ENCODE assay signal across 1 cellular context in the genomic region with DNA sequence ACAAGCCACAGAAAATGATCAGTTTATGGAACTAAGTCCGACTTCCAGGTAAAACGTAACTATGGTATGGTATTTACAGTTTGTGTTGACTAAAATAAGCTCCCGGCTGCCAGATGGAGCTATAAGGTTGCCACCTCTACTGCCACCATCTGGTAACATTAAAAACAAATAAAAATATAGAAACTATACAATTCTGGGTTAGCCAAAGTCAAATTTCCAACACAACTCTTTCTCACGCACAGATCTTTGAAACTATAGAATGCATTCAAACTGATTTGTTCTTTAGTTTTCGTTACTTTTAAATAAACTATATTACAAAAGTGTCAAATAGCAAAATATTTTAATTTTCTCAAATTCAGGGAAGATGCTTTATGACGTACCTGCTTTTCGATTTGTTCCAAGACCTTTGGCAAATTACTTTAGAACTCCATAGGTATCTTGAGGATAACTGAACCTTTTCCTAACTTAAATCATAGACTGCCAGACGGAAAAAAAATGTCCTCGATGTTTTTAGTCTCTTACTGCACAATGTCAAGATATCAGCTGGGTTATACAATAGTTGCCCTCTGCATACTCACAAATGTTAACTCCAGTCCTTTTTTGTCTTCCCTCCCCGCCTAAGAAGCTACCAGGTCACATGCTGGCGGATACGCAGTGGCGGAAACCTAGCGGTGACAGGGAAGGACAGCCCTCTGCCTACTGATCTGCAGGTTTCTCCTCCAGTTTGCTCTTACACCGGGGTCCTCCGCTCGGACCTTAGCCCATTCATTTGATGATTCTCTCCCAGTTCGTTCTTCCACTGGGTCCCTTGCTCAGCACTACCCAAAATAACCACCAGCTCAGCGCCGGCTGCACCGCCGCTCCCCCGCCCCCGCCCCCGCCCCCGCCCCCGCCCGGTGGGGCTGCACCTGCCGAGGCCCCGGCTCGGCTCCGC.
TF ChIP-seq lines count a peak whose summit lies in the region.

No MANE protein-coding gene starts in this region.

TF ChIP-seq in K562, 482 proteins besides CTCF, POLR2A, EP300 and RAD21 (continued from another document and continues in another):
- TF ChIP-seq ZHX1 (conservative IDR thresholded peaks at IDR 0.05; ENCODE audit: low read length) (no peak), HDAC1 (IDR thresholded peaks at IDR 0.05) (peak in 1 of 2 experiments; percentile 22; a peak in 1 of 4 replicates), HEY1 (CRISPR knock-in tag; IDR thresholded peaks at IDR 0.05; ENCODE audit: borderline replicate concordance) (no peak), SMARCA4 (IDR thresholded peaks at IDR 0.05) (0 out of 2 replicates have a peak, but pooled peaks have one; percentile 22), CHCHD3 (CRISPR knock-in tag; IDR thresholded peaks at IDR 0.05) (no peak), ZBTB40 (IDR thresholded peaks at IDR 0.05) (peak; percentile 38), ZBTB40 (CRISPR knock-in tag; IDR thresholded peaks at IDR 0.05) (no peak), THAP7 (CRISPR knock-in tag; IDR thresholded peaks at IDR 0.05) (no peak), PPARD (CRISPR knock-in tag; IDR thresholded peaks at IDR 0.05) (no peak), PKNOX1 (IDR thresholded peaks at IDR 0.05) (peak; percentile 22; the same call in 1 of the 2 replicates), CREM (IDR thresholded peaks at IDR 0.05; ENCODE audit: low read depth) (peak; percentile 7; the same call in 1 of the 2 replicates), CTBP1 (IDR thresholded peaks at IDR 0.05; ENCODE audit: borderline replicate concordance) (no peak), PHTF2 (CRISPR knock-in tag; IDR thresholded peaks at IDR 0.05) (no peak), SIRT6 (IDR thresholded peaks at IDR 0.05; ENCODE audit: low read depth, low read length) (no peak), YY1 (IDR thresholded peaks at IDR 0.05; ENCODE audit: borderline replicate concordance in 1 of 3, control insufficient read depth in 1 of 3, extremely low read depth in 1 of 3, insufficient read depth in 3 of 3, insufficient read length in 1 of 3, insufficient replicate concordance in 2 of 3, low read depth in 1 of 3, low read length in 2 of 3) (peak in 1 of 3 experiments; percentile 8), POLR2H (tag; IDR thresholded peaks at IDR 0.05; ENCODE audit: low read depth) (0 out of 2 replicates have a peak, but pooled peaks have one; percentile 43), HDAC2 (IDR thresholded peaks at IDR 0.05) (peak; percentile 24; the same call in 1 of the 2 replicates), E2F6 (IDR thresholded peaks at IDR 0.05; ENCODE audit: borderline replicate concordance in 1 of 2, extremely low read depth in 1 of 2, insufficient read depth in 1 of 2, insufficient read length in 1 of 2, low read depth in 1 of 2, low read length in 1 of 2, poor library complexity in 1 of 2, severe bottlenecking in 1 of 2) (peak in 1 of 2 experiments; percentile 38), SMC3 (conservative IDR thresholded peaks at IDR 0.05; ENCODE audit: insufficient read depth, low read depth, low read length) (0 out of 2 replicates have a peak, but pooled peaks have one; percentile 9), BMI1 (IDR thresholded peaks at IDR 0.05; ENCODE audit: low read length) (no peak)
- TF ChIP-seq, protein P1, sequence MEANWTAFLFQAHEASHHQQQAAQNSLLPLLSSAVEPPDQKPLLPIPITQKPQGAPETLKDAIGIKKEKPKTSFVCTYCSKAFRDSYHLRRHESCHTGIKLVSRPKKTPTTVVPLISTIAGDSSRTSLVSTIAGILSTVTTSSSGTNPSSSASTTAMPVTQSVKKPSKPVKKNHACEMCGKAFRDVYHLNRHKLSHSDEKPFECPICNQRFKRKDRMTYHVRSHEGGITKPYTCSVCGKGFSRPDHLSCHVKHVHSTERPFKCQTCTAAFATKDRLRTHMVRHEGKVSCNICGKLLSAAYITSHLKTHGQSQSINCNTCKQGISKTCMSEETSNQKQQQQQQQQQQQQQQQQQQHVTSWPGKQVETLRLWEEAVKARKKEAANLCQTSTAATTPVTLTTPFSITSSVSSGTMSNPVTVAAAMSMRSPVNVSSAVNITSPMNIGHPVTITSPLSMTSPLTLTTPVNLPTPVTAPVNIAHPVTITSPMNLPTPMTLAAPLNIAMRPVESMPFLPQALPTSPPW (CRISPR knock-in tag; IDR thresholded peaks at IDR 0.05), result peak; percentile 86
- TF ChIP-seq, protein P2, sequence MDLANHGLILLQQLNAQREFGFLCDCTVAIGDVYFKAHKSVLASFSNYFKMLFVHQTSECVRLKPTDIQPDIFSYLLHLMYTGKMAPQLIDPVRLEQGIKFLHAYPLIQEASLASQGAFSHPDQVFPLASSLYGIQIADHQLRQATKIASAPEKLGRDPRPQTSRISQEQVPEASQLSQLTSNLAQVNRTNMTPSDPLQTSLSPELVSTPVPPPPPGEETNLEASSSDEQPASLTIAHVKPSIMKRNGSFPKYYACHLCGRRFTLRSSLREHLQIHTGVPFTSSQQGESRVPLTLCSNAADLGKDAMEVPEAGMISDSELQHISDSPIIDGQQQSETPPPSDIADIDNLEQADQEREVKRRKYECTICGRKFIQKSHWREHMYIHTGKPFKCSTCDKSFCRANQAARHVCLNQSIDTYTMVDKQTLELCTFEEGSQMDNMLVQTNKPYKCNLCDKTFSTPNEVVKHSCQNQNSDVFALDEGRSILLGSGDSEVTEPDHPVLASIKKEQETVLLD (IDR thresholded peaks at IDR 0.05), result no peak
- TF ChIP-seq, protein P3, sequence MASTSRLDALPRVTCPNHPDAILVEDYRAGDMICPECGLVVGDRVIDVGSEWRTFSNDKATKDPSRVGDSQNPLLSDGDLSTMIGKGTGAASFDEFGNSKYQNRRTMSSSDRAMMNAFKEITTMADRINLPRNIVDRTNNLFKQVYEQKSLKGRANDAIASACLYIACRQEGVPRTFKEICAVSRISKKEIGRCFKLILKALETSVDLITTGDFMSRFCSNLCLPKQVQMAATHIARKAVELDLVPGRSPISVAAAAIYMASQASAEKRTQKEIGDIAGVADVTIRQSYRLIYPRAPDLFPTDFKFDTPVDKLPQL (IDR thresholded peaks at IDR 0.05; ENCODE audit: extremely low read depth, insufficient read length), result no peak
- TF ChIP-seq, protein P4, sequence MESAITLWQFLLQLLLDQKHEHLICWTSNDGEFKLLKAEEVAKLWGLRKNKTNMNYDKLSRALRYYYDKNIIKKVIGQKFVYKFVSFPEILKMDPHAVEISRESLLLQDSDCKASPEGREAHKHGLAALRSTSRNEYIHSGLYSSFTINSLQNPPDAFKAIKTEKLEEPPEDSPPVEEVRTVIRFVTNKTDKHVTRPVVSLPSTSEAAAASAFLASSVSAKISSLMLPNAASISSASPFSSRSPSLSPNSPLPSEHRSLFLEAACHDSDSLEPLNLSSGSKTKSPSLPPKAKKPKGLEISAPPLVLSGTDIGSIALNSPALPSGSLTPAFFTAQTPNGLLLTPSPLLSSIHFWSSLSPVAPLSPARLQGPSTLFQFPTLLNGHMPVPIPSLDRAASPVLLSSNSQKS (CRISPR knock-in tag; IDR thresholded peaks at IDR 0.05), result no peak
- TF ChIP-seq, protein P5, sequence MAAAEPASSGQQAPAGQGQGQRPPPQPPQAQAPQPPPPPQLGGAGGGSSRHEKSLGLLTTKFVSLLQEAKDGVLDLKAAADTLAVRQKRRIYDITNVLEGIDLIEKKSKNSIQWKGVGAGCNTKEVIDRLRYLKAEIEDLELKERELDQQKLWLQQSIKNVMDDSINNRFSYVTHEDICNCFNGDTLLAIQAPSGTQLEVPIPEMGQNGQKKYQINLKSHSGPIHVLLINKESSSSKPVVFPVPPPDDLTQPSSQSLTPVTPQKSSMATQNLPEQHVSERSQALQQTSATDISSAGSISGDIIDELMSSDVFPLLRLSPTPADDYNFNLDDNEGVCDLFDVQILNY (CRISPR knock-in tag; IDR thresholded peaks at IDR 0.05), result no peak
